Comparison of ENCODE assay signal across 2 cellular contexts in the genomic region with DNA sequence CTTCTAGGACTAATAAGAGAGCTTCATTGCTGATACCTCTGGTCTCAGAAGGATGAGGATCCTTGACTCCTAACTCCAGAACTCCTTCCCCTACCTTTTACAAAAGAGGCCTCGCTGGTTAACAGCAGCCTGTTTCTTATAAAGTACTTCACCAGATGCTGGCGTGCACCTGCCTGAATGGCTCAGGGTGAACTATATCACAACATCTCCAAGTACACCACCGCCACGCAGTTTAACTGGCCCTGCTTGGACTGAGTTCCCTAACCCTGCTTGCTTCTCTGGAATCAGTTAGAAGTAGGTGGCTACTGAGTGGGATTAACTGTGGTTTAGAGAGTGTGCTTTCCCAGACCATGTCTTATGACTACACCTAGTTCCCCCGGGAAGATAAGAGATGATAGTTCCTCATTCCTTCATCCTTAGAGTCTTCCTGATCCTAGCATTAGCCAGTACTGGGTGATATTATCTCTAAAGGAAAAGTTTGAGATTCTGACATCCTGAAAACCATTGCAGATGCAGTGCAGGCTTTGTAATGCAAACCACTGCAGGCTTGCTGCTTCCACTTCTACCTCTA.
TF ChIP-seq lines count a peak whose summit lies in the region.

No MANE protein-coding gene starts in this region.

TF ChIP-seq in SK-N-SH, 30 proteins besides CTCF, POLR2A, EP300 and RAD21 (continued from another document):
- TF ChIP-seq IRF3 (IDR thresholded peaks at IDR 0.05; ENCODE audit: low read depth, low read length) (no peak), JUND (IDR thresholded peaks at IDR 0.05) (no peak), RCOR1 (IDR thresholded peaks at IDR 0.05; ENCODE audit: low read length) (no peak), SMC3 (IDR thresholded peaks at IDR 0.05; ENCODE audit: low read depth, low read length) (no peak), USF1 (IDR thresholded peaks at IDR 0.05; ENCODE audit: borderline replicate concordance, low read depth) (no peak)

TF ChIP-seq in SK-N-SH treated with all-trans-retinoic acid at 6 μM for 48 hours, 23 proteins besides CTCF, POLR2A, EP300 and RAD21 (continued from another document):
- TF ChIP-seq, protein P1, sequence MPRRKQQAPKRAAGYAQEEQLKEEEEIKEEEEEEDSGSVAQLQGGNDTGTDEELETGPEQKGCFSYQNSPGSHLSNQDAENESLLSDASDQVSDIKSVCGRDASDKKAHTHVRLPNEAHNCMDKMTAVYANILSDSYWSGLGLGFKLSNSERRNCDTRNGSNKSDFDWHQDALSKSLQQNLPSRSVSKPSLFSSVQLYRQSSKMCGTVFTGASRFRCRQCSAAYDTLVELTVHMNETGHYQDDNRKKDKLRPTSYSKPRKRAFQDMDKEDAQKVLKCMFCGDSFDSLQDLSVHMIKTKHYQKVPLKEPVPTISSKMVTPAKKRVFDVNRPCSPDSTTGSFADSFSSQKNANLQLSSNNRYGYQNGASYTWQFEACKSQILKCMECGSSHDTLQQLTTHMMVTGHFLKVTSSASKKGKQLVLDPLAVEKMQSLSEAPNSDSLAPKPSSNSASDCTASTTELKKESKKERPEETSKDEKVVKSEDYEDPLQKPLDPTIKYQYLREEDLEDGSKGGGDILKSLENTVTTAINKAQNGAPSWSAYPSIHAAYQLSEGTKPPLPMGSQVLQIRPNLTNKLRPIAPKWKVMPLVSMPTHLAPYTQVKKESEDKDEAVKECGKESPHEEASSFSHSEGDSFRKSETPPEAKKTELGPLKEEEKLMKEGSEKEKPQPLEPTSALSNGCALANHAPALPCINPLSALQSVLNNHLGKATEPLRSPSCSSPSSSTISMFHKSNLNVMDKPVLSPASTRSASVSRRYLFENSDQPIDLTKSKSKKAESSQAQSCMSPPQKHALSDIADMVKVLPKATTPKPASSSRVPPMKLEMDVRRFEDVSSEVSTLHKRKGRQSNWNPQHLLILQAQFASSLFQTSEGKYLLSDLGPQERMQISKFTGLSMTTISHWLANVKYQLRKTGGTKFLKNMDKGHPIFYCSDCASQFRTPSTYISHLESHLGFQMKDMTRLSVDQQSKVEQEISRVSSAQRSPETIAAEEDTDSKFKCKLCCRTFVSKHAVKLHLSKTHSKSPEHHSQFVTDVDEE (CRISPR knock-in tag; IDR thresholded peaks at IDR 0.05), result no peak
- TF ChIP-seq, protein P2, sequence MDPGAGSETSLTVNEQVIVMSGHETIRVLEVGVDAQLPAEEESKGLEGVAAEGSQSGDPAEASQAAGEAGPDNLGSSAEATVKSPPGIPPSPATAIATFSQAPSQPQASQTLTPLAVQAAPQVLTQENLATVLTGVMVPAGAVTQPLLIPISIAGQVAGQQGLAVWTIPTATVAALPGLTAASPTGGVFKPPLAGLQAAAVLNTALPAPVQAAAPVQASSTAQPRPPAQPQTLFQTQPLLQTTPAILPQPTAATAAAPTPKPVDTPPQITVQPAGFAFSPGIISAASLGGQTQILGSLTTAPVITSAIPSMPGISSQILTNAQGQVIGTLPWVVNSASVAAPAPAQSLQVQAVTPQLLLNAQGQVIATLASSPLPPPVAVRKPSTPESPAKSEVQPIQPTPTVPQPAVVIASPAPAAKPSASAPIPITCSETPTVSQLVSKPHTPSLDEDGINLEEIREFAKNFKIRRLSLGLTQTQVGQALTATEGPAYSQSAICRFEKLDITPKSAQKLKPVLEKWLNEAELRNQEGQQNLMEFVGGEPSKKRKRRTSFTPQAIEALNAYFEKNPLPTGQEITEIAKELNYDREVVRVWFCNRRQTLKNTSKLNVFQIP (CRISPR knock-in tag; IDR thresholded peaks at IDR 0.05; ENCODE audit: borderline replicate concordance, low read depth), result no peak
- no peak for TF ChIP-seq ZNF565 (CRISPR knock-in tag; conservative IDR thresholded peaks at IDR 0.05; ENCODE audit: low read depth)
